In the genomic region with DNA sequence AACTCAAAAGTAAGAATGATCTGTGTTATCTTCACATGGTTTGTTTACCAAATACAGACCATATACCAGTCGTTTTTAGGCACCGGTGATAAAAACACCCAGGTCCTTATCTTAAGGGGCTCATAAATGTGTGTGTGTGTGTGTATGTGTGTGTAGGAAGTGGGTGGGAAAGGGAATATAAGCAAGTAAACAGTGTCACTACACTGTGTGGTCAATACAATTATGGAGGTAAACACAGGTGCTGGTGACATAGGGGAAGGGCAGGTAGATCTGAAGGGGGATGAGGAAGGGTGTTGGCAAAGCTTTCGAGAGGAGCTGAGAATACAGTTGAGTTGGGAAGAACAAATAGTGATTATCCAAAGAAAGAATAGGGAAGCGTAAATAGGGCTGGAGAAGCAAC, we compare ENCODE assay signal across 1 cellular context.
TF ChIP-seq lines count a peak whose summit lies in the region.

No MANE protein-coding gene starts in this region.

TF ChIP-seq in HepG2, 621 proteins besides CTCF, POLR2A, EP300 and RAD21:
- TF ChIP-seq IKZF5 (CRISPR knock-in tag; IDR thresholded peaks at IDR 0.05), result no peak
- TF ChIP-seq FOXP1 (IDR thresholded peaks at IDR 0.05), result no peak
- TF ChIP-seq FOXP1 (CRISPR knock-in tag; IDR thresholded peaks at IDR 0.05), result peak; percentile 57
